9 cellular contexts compared by ENCODE assay signal in the genomic region with DNA sequence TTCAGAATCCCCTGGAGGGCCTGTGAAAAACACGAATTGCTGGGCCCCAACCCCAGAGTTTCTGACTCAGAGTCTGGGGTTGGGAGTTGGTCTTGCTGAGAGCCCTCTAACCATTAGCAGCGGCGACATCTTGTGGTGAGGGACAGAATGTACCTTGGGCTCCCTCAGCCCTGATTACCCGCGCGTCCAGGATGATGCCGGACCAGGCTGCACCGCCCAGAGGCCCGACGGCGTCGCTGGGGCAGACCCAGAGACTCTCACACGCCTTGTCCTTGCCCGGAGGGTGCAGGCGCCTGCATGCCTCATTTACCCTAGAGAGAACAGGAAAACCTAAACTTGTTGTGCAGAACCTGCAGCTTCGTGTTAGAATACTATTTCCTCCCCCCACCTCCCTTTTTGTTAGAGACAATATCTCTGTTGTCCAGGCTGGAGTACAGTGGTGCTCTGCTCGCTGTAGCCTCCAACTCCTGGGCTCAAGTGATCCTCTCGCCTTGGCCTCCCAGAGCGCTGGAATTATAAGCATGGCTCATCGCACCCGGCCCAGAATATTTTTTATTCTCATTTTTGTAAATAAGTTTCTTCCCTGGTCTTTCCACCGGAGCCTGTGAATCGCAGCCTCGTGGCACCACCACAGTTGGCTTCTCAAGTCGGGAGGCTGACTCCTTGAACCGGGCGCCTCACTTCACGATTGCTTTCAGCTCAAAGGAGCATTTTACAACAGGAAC. TPM values are rescaled to one million over a fixed set of nuclear protein-coding genes. Genes with fewer than 3 reads are reported as not detected.
DNase-seq lines count a peak whose midpoint lies in the region; ATAC-seq and TF ChIP-seq lines count a peak whose summit lies in the region.
"Had no signal": no experiment of that assay in that cellular context is flagged by ENCODE, and none has a peak within 500 bp of the region (broad histone marks: within the 10 kb centered on the region; RNA-seq: fewer than 3 reads in every experiment).

No MANE protein-coding gene starts in this region.

- TF ChIP-seq POLR2A in right lobe of liver (IDR thresholded peaks at IDR 0.05): no peak

- no peak overlapping the region for H3K4me3 ChIP-seq in choroid plexus epithelial cell (ENCODE audit: low read depth, low read length)
- no peak overlapping the region for H3K4me3 ChIP-seq in right lobe of liver

- ATAC-seq in GM19324 (IDR thresholded peaks at IDR 0.05; ENCODE audit: low FRiP score, unreplicated experiment) (peak; percentile 58), HG03432 (IDR thresholded peaks at IDR 0.05; ENCODE audit: unreplicated experiment) (peak; percentile 69), right lobe of liver (peak; percentile 49 to 69 (median 60))

- no peaks in the 10 kb centered on the region for H3K9me3 ChIP-seq in right lobe of liver

- 54% methylated on average over 17 of the region's 28 CpGs for WGBS in right lobe of liver (ENCODE audit: insufficient coverage, low coverage, low lambda C conversion rate, missing lambda C conversion rate)

- H3K4me1 ChIP-seq in right lobe of liver: peaks cover 0 to 42% (median 16%) of the 10 kb centered on the region in 4 donors

- TF ChIP-seq CTCF in choroid plexus epithelial cell (conservative IDR thresholded peaks at IDR 0.05; ENCODE audit: low read depth, low read length) (peak; percentile 85), right lobe of liver (IDR thresholded peaks at IDR 0.05) (peak; percentile 73 to 88 (median 81))

- intact Hi-C loops in right lobe of liver (cut with DNase I): no loop called here

- no peaks in the 10 kb centered on the region for H3K36me3 ChIP-seq in right lobe of liver

- H3K27ac ChIP-seq in right lobe of liver: no peak overlapping the region

- peak in 13 of 14 donors; percentile 10 to 68 (median 53) for DNase-seq in C1 segment of cervical spinal cord (lab: John Stamatoyannopoulos, UW)
- peak; percentile 66 for DNase-seq in NCI-H510A (lab: John Stamatoyannopoulos, UW)
- DNase-seq in activated CD4-positive, alpha-beta T cell treated with anti-CD3 and anti-CD28 coated beads for 24 hours (ENCODE audit: low read depth in 2 of 2): peak; percentile 65 to 71
- peak; percentile 94 for DNase-seq in choroid plexus epithelial cell (ENCODE audit: low read depth)
- peak; percentile 84 to 88 (median 85) for DNase-seq in right lobe of liver
- DNase-seq in stimulated activated CD4-positive, alpha-beta T cell treated with anti-CD3 and anti-CD28 coated beads, Interleukin-4, amount 100 ng/mL, for 48 hours (ENCODE audit: low read depth in 2 of 2): peak; percentile 74 to 77

- H3K27me3 ChIP-seq in right lobe of liver: no peaks in the 10 kb centered on the region

RNA-seq across cellular contexts. Expression of a gene that starts 22.2 kb away (rescaled TPM):
- not detected for total RNA-seq in right lobe of liver
- total RNA-seq: activated CD8-positive, alpha-beta memory T cell treated with anti-CD3 and anti-CD28 coated beads for 36 hours had no signal
